8 cellular contexts compared by ENCODE assay signal in the genomic region with DNA sequence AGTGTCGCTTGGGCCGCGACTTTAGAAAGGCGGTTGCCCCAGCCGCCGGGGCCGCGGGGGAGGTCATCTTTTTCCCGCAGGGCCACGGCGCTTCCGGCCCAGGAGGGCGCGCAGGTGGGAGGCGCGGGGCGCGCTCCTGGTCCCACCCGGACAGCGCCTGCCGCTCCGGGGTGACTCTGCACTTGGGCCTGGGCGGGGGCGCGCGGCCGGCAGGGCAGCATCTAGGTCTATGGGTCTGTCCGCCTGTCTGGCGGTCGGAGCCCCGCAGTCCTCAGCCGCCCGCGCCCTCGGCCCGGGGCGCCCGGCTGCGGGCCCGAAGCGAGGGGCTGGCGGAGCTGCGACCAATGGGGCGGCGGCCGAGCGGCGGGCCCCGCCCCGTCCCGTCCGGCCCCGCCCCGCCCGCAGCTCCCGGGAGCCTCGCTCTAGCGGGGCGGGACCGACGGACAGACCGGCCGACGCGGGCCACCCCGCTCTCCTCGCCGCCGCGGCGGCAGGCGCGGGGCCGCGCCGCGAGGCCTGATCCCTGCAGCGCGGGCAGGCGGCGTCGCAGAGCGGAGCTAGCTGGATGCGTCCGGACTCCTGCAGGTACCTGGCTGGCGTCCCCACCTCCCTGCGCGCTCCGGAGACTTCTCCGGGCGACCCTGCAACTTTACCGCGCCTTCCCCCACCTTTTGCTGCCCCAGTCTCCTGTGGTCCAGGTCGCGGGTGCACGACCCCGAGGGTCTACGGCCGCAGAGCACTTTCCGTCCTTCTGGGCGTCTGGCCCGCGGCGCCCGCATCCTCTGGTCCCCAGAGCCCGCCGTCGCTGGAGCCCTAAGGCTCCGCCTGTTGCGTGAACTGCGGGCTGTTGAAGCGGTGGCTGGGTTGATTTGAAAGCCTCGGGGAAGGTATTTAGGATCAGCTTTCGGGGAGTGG. TPM values are rescaled to one million over a fixed set of nuclear protein-coding genes. Genes with fewer than 3 reads are reported as not detected.
DNase-seq lines count a peak whose midpoint lies in the region; ATAC-seq and TF ChIP-seq lines count a peak whose summit lies in the region.

A gene with protein sequence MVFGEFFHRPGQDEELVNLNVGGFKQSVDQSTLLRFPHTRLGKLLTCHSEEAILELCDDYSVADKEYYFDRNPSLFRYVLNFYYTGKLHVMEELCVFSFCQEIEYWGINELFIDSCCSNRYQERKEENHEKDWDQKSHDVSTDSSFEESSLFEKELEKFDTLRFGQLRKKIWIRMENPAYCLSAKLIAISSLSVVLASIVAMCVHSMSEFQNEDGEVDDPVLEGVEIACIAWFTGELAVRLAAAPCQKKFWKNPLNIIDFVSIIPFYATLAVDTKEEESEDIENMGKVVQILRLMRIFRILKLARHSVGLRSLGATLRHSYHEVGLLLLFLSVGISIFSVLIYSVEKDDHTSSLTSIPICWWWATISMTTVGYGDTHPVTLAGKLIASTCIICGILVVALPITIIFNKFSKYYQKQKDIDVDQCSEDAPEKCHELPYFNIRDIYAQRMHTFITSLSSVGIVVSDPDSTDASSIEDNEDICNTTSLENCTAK (plus strand): TSS at position 446 of the 915 bp plus-strand sequence. CDS start 52,342 bp downstream, outside the sequence.

- H3K9me3 ChIP-seq in iPS-20b (ENCODE audit: insufficient read depth, low read depth, low read length) (no peaks in the 10 kb centered on the region), skeletal muscle tissue (ENCODE audit: control insufficient read depth in 3 of 3, low read length in 3 of 3) (no peaks in the 10 kb centered on the region)

- H3K36me3 ChIP-seq in iPS-20b (ENCODE audit: insufficient read depth, low read depth, low read length): no peaks in the 10 kb centered on the region
- no peaks in the 10 kb centered on the region for H3K36me3 ChIP-seq in skeletal muscle tissue (ENCODE audit: control insufficient read depth in 3 of 3, insufficient read depth in 3 of 3, low read length in 3 of 3)

- peak; percentile 78 for ATAC-seq in GM18511 (IDR thresholded peaks at IDR 0.05; ENCODE audit: unreplicated experiment)
- peak; percentile 84 for ATAC-seq in HG02885 (IDR thresholded peaks at IDR 0.05; ENCODE audit: poor library complexity, unreplicated experiment)

- no peak for DNase-seq in AG09309 (ENCODE audit: low read depth)
- peak; percentile 82 for DNase-seq in NCI-H345 (lab: John Stamatoyannopoulos, UW)
- peak; percentile 8 for DNase-seq in astrocyte of the spinal cord (ENCODE audit: low read depth, low spot score)
- no peak for DNase-seq in middle frontal gyrus (ENCODE audit: extremely low spot score, low spot score)

- in situ Hi-C loops in astrocyte of the spinal cord (cut with HindIII; ENCODE audit: low sequenced_read_pairs): no loop called here

- peak within 1 kb of the TSS; percentile 79 for H3K4me3 ChIP-seq in AG09309 (ENCODE audit: control insufficient read depth, low read depth, low read length)
- H3K4me3 ChIP-seq in astrocyte of the spinal cord (ENCODE audit: low read depth, low read length): peak within 1 kb of the TSS; percentile 62
- peak within 1 kb of the TSS; percentile 84 for H3K4me3 ChIP-seq in iPS-20b (ENCODE audit: low read length)
- H3K4me3 ChIP-seq in skeletal muscle tissue (ENCODE audit: low read length in 3 of 3): peak within 1 kb of the TSS; percentile 83 to 92 (median 91)

- H3K9ac ChIP-seq in iPS-20b (ENCODE audit: low read depth, low read length) (peak within 1 kb of the TSS; percentile 76; the same call in 1 of the 2 replicates), skeletal muscle tissue (ENCODE audit: low read depth in 1 of 3, low read length in 3 of 3) (peak within 1 kb of the TSS; percentile 77 to 85 (median 81))

- H3K27ac ChIP-seq in iPS-20b (ENCODE audit: low read length) (no peak within 1 kb of the TSS), skeletal muscle tissue (ENCODE audit: low read depth, low read length) (peak within 1 kb of the TSS; percentile 60)

- H3K27me3 ChIP-seq in iPS-20b (ENCODE audit: insufficient read depth, low read length): peaks cover 59% of the 10 kb centered on the region
- no peaks in the 10 kb centered on the region for H3K27me3 ChIP-seq in skeletal muscle tissue (ENCODE audit: control insufficient read depth in 3 of 3, insufficient read depth in 3 of 3, low read length in 3 of 3)

- H3K4me1 ChIP-seq in iPS-20b (ENCODE audit: insufficient read depth, low read length): peaks cover 11% of the 10 kb centered on the region; the same call in 1 of the 2 replicates
- peaks cover 15 to 37% (median 15%) of the 10 kb centered on the region in 3 donors for H3K4me1 ChIP-seq in skeletal muscle tissue (ENCODE audit: control insufficient read depth in 3 of 3, insufficient read depth in 3 of 3, low read length in 3 of 3)

- TF ChIP-seq CTCF in AG09309 (IDR thresholded peaks at IDR 0.05; ENCODE audit: control insufficient read depth, insufficient read depth, low read depth, low read length, missing control alignments) (no peak), astrocyte of the spinal cord (IDR thresholded peaks at IDR 0.05; ENCODE audit: low read depth, low read length) (no peak)

RNA-seq across cellular contexts. Expression of the gene that starts here (rescaled TPM):
- 12.5 TPM for total RNA-seq in skeletal muscle tissue

Comparison
In these comparisons a context has a peak if more than half of its experiments do, and no peak if none do; other contexts are left out.
1. DNase-seq: peak in NCI-H345 (single experiment) and astrocyte of the spinal cord (single experiment); none in AG09309 (single experiment) and middle frontal gyrus (single experiment).
2. Peak in every context shown above with its lines, with median percentiles within 50 percentile points of each other: H3K4me3 ChIP-seq.